In the genomic region with DNA sequence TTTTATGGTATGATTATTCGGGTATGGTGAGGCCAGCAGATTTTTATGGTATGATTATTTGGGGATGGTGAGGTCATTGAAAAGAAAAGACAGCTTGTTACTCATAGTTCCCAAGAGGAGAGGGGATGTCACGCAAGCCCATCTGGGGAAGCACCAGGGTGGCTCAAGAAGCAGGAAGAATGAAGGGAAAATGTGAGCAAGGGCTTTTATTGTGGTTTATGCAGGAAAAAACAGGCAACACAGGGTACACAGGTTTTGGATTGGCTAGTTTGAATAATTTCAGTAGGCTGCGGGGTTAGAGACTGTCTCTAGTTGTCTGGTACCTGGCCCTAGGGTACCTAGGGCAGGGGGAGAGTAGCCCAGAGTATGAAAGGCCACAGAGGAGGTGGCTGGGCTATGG, we compare ENCODE assay signal across 10 cellular contexts. TPM values are rescaled to one million over a fixed set of nuclear protein-coding genes. Genes with fewer than 3 reads are reported as not detected.
A peak's percentile ranks its signal among the peaks of the same experiment; 100 is the strongest.
DNase-seq lines count a peak whose midpoint lies in the region; TF ChIP-seq lines count a peak whose summit lies in the region.
"Had no signal": no experiment of that assay in that cellular context is flagged by ENCODE, and none has a peak within 500 bp of the region (broad histone marks: within the 10 kb centered on the region; RNA-seq: fewer than 3 reads in every experiment).

No MANE protein-coding gene starts in this region.

- H2BK15ac ChIP-seq in mesenchymal stem cell (ENCODE audit: low read depth, poor library complexity, severe bottlenecking): no peak overlapping the region

- no peaks in the 10 kb centered on the region for H3K9me3 Mint-ChIP-seq in activated naive CD8-positive, alpha-beta T cell (ENCODE audit: low read depth)
- H3K9me3 Mint-ChIP-seq: activated naive CD8-positive, alpha-beta T cell treated with anti-CD3 and anti-CD28 coated beads, Interleukin-2, amount 10 ng/mL, durations not matched to agents 7 days and 5 days had no signal

- H2AK5ac ChIP-seq in mesenchymal stem cell (ENCODE audit: low read length, severe bottlenecking): peak overlapping the region; percentile 8

- no peak overlapping the region for H2BK120ac ChIP-seq in mesenchymal stem cell (ENCODE audit: low read depth, low read length)

- WGBS in mesenchymal stem cell: 89% methylated on average over 3 of the region's 3 CpGs

- no peak overlapping the region for H3K14ac ChIP-seq in mesenchymal stem cell (ENCODE audit: low read length in 2 of 2)

- peaks cover 9% of the 10 kb centered on the region for H3K4me1 ChIP-seq in mesenchymal stem cell (ENCODE audit: control insufficient read depth, insufficient read depth, low read depth, low read length)

- H3K27ac ChIP-seq in mesenchymal stem cell (ENCODE audit: low read length, poor library complexity, severe bottlenecking): peak overlapping the region; percentile 76

- H3K79me1 ChIP-seq in mesenchymal stem cell (replicated peaks; ENCODE audit: low read length, poor library complexity, severe bottlenecking): peaks cover 13% of the 10 kb centered on the region

- no peak overlapping the region for H3K4me3 Mint-ChIP-seq in activated naive CD8-positive, alpha-beta T cell
- H3K4me3 Mint-ChIP-seq: activated naive CD8-positive, alpha-beta T cell treated with anti-CD3 and anti-CD28 coated beads, Interleukin-2, amount 10 ng/mL, durations not matched to agents 7 days and 5 days had no signal

- H2AFZ ChIP-seq in mesenchymal stem cell (ENCODE audit: low read depth, low read length): no peak overlapping the region

- DNase-seq in AG10803 (ENCODE audit: low read depth): peak; percentile 88
- peak; percentile 85 for DNase-seq in GM04504 (ENCODE audit: low read depth)
- DNase-seq in mesenchymal stem cell: peak; percentile 68
- DNase-seq in NCI-H226: no peak
- DNase-seq in epidermal melanocyte (ENCODE audit: insufficient read length, low spot score): no peak
- no peak for DNase-seq in HuH-7 (ENCODE audit: low spot score)
- DNase-seq in COLO668 (lab: John Stamatoyannopoulos, UW; ENCODE audit: unreplicated experiment): no peak
- DNase-seq: activated naive CD8-positive, alpha-beta T cell treated with anti-CD3 and anti-CD28 coated beads, Interleukin-2, amount 10 ng/mL, durations not matched to agents 7 days and 5 days; NCI-H524 had no signal

- H3K23ac ChIP-seq in mesenchymal stem cell (ENCODE audit: low read length in 2 of 2): no peak overlapping the region

- H3K36me3 Mint-ChIP-seq in activated naive CD8-positive, alpha-beta T cell: peaks cover 18% of the 10 kb centered on the region

- no peak overlapping the region for H2BK5ac ChIP-seq in mesenchymal stem cell (ENCODE audit: low read depth, low read length, poor library complexity, severe bottlenecking)

- no peak overlapping the region for H4K8ac ChIP-seq in mesenchymal stem cell (ENCODE audit: low read length)

- no peaks in the 10 kb centered on the region for H3K27me3 Mint-ChIP-seq in activated naive CD8-positive, alpha-beta T cell
- H3K27me3 Mint-ChIP-seq: activated naive CD8-positive, alpha-beta T cell treated with anti-CD3 and anti-CD28 coated beads, Interleukin-2, amount 10 ng/mL, durations not matched to agents 7 days and 5 days had no signal

- no peak overlapping the region for H3K4me3 ChIP-seq in AG10803 (ENCODE audit: low read length)
- peak overlapping the region in 1 of 2 experiments; percentile 15 for H3K4me3 ChIP-seq in mesenchymal stem cell (ENCODE audit: insufficient read depth in 1 of 2, low read depth in 1 of 2, low read length in 2 of 2)

- H3K18ac ChIP-seq in mesenchymal stem cell (ENCODE audit: low read depth in 1 of 2, low read length in 2 of 2): no peak overlapping the region

- no peak overlapping the region for H2BK12ac ChIP-seq in mesenchymal stem cell (ENCODE audit: low read length in 2 of 2)

- H3K9me3 ChIP-seq in mesenchymal stem cell (ENCODE audit: control insufficient read depth, low read length): no peaks in the 10 kb centered on the region

- no peak overlapping the region for H3K4me2 ChIP-seq in mesenchymal stem cell (ENCODE audit: low read length, poor library complexity, severe bottlenecking)

- peak overlapping the region; percentile 4 for H3K27ac Mint-ChIP-seq in activated naive CD8-positive, alpha-beta T cell
- H3K27ac Mint-ChIP-seq: activated naive CD8-positive, alpha-beta T cell treated with anti-CD3 and anti-CD28 coated beads, Interleukin-2, amount 10 ng/mL, durations not matched to agents 7 days and 5 days had no signal

- no peak overlapping the region for H4K91ac ChIP-seq in mesenchymal stem cell (ENCODE audit: low read length)

- peaks cover 6% of the 10 kb centered on the region for H3K4me1 Mint-ChIP-seq in activated naive CD8-positive, alpha-beta T cell (ENCODE audit: low read depth)

- no peak overlapping the region for H3K4ac ChIP-seq in mesenchymal stem cell (ENCODE audit: low read depth in 1 of 2, low read length in 2 of 2)

- peak overlapping the region; percentile 87 for H3K9ac ChIP-seq in mesenchymal stem cell (ENCODE audit: low read length)

- peaks cover 24 to 52% of the 10 kb centered on the region in 2 experiments for H3K36me3 ChIP-seq in mesenchymal stem cell (ENCODE audit: control insufficient read depth in 1 of 2, insufficient read depth in 2 of 2, low read depth in 1 of 2, low read length in 2 of 2)

- no peaks in the 10 kb centered on the region for H3K27me3 ChIP-seq in mesenchymal stem cell (ENCODE audit: control insufficient read depth in 1 of 2, insufficient read depth in 1 of 2, low read length in 2 of 2)

- no peak for TF ChIP-seq CTCF in AG10803 (conservative IDR thresholded peaks at IDR 0.05; ENCODE audit: low read length)

RNA-seq across cellular contexts. Expression of gene DGKI, which starts 26.8 kb away (rescaled TPM):
- 2.3 TPM for polyA plus RNA-seq in mesenchymal stem cell (2013, experiment 1 of 2)
- 2.2 TPM for polyA plus RNA-seq in mesenchymal stem cell (2013, experiment 2 of 2)

Comparison
In these comparisons a context has a peak if more than half of its experiments do, and no peak if none do; other contexts are left out.
1. DNase-seq: peak in AG10803 (single experiment), GM04504 (single experiment) and mesenchymal stem cell (single experiment); none in NCI-H226 (single experiment), epidermal melanocyte (single experiment), HuH-7 (single experiment) and COLO668 (single experiment).